Comparison of ENCODE assay signal across 2 cellular contexts in the genomic region with DNA sequence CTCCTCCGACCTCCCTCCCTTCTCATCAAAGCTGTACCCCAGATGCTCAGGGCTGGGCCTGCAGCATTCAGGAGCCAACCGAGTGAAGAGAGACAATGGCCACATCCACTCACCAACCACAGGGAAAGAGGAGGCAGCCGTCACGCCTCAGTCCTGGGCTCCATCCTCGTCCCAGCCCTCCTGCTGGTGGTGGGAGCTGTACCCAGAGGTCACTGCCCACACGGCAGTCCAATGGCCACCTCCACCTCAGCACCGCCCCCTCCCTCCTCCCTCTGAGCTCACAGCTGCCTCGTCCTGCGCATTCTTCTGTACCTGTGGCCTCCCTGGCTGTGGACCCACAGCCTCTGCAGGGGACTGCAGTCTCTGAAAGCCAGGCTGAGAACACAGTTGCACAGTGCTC.
TF ChIP-seq lines count a peak whose summit lies in the region.

No MANE protein-coding gene starts in this region.

TF ChIP-seq in H1, 55 proteins besides CTCF, POLR2A, EP300 and RAD21 (continued from another document):
- TF ChIP-seq, protein P1, sequence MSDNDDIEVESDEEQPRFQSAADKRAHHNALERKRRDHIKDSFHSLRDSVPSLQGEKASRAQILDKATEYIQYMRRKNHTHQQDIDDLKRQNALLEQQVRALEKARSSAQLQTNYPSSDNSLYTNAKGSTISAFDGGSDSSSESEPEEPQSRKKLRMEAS (IDR thresholded peaks at IDR 0.05), result no peak

TF ChIP-seq in GM12891, 5 proteins besides CTCF, POLR2A, EP300 and RAD21 (continued from another document):
- no peak for TF ChIP-seq SPI1 (IDR thresholded peaks at IDR 0.05; ENCODE audit: low read depth, low read length)
- TF ChIP-seq PAX5 (IDR thresholded peaks at IDR 0.05; ENCODE audit: insufficient read depth, low read length, severe bottlenecking), result no peak
TF ChIP-seq in GM12891: peak in this region for 0.
